ENCODE assay signal across 8 cellular contexts in the genomic region with DNA sequence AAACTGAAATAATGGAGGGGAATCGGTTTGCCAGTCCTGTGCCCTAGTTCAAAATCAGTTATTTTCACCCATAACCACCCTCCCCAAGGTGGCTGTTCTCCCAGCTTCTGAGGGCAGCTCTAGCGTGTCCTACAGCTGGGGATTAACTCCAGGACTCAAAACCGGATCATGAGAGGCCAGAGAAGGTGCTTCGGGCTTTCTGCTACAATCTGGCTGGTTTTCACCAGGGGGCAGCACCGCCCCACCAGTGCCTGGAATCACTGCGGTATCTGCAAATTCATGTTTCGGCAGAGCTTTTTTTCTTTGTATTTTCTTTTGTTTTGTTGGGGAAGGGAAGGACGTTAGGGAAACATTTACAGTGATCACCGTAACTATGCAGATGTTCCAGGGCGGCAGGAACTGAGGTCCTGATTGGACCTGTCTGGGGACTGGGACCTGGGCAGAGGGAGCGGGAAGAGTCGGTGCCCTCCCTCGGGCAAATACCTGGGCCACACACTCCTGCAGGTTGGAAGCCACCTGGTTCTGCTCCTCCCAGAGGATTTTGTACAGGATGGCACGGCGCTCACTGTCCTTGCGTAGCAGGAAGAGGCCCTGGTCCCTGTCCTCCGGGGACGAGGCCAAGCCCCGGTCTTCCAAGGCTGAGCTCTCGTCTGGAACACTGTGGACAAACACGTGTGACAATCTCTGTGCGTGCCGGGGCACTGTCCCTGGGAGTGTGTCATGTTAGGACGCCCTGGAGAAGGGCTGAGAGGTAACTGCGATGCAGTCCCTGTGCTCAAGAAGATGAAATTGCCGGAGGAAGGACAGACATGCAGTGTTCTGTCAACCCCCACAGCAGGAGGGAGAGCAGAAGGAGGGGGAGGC.
DNase-seq lines count a peak whose midpoint lies in the region; ATAC-seq lines count a peak whose summit lies in the region.

No MANE protein-coding gene starts in this region.

- H3K4me1 Mint-ChIP-seq in memory B cell: peaks cover 7% of the 10 kb centered on the region

- H3K27me3 ChIP-seq in effector memory CD4-positive, alpha-beta T cell (replicated peaks; ENCODE audit: control insufficient read depth, insufficient read depth, low read length, poor library complexity, severe bottlenecking): no peaks in the 10 kb centered on the region

- H3K27me3 Mint-ChIP-seq in memory B cell: peaks cover 2% of the 10 kb centered on the region

- H3K27ac Mint-ChIP-seq in memory B cell: no peak overlapping the region

- H3K36me3 ChIP-seq in effector memory CD4-positive, alpha-beta T cell (ENCODE audit: control insufficient read depth, insufficient read depth, low read length): no peaks in the 10 kb centered on the region

- ATAC-seq in HG03066 (IDR thresholded peaks at IDR 0.05; ENCODE audit: low read depth, unreplicated experiment): peak; percentile 68
- ATAC-seq in memory B cell (ENCODE audit: low read depth): peak; percentile 83

- peak overlapping the region; percentile 46 for H3K4me3 ChIP-seq in effector memory CD4-positive, alpha-beta T cell (ENCODE audit: insufficient read depth, low read depth, low read length, poor library complexity, severe bottlenecking)

- peak overlapping the region; percentile 87 for H3K4me3 Mint-ChIP-seq in memory B cell

- no peaks in the 10 kb centered on the region for H3K9me3 Mint-ChIP-seq in memory B cell

- no peaks in the 10 kb centered on the region for H3K36me3 Mint-ChIP-seq in memory B cell

- no peaks in the 10 kb centered on the region for H3K9me3 ChIP-seq in effector memory CD4-positive, alpha-beta T cell (ENCODE audit: control insufficient read depth, low read length)

- no peaks in the 10 kb centered on the region for H3K4me1 ChIP-seq in effector memory CD4-positive, alpha-beta T cell (ENCODE audit: control insufficient read depth, insufficient read depth, low read length, poor library complexity, severe bottlenecking)

- no peak overlapping the region for H3K27ac ChIP-seq in effector memory CD4-positive, alpha-beta T cell (ENCODE audit: insufficient read depth, low read length, poor library complexity, severe bottlenecking)

- DNase-seq in NCI-H2196 (lab: John Stamatoyannopoulos, UW; ENCODE audit: unreplicated experiment) (peak; percentile 26), NCI-H2196 treated with DMSO at 0.1 percent for 48 hours (lab: John Stamatoyannopoulos, UW; ENCODE audit: unreplicated experiment) (no peak), NCI-H526 treated with DMSO at 0.1 percent for 48 hours (lab: John Stamatoyannopoulos, UW) (peak; percentile 50), memory B cell (ENCODE audit: low spot score in 2 of 2) (peak; percentile 35 to 38)
- DNase-seq in activated CD8-positive, alpha-beta memory T cell treated with anti-CD3 and anti-CD28 coated beads for 1 hour (ENCODE audit: extremely low read depth in 1 of 2, low read depth in 1 of 2): peak; percentile 16 to 41
- peak; percentile 8 to 42 (median 27) for DNase-seq in effector memory CD4-positive, alpha-beta T cell
- DNase-seq in stimulated activated CD8-positive, alpha-beta memory T cell treated with anti-CD3 and anti-CD28 coated beads, Interleukin-12 subunit alpha, Interleukin-12 subunit beta, amount 100 ng/mL, for 1 hour (ENCODE audit: low read depth): peak; percentile 27
